Comparison of ENCODE assay signal across 27 cellular contexts in genomic region chr7:18619311-18619710, GRCh38.
"Had no signal": no experiment of that assay in that cellular context is flagged by ENCODE, and none has a peak within 500 bp of the region (broad histone marks: within the 10 kb centered on the region; RNA-seq: fewer than 3 reads in every experiment).

No MANE protein-coding gene starts in this region.

- H3K9me3 Mint-ChIP-seq: activated CD4-positive, alpha-beta memory T cell treated with anti-CD3 and anti-CD28 coated beads, Interleukin-2, amount 10 ng/mL, durations not matched to agents 7 days and 5 days; activated naive CD4-positive, alpha-beta T cell treated with anti-CD3 and anti-CD28 coated beads, Interleukin-2, amount 10 ng/mL, durations not matched to agents 7 days and 5 days; brain had no signal

- H3K4me1 Mint-ChIP-seq: activated naive CD4-positive, alpha-beta T cell treated with anti-CD3 and anti-CD28 coated beads, Interleukin-2, amount 10 ng/mL, durations not matched to agents 7 days and 5 days; activated naive CD8-positive, alpha-beta T cell treated with anti-CD3 and anti-CD28 coated beads, Interleukin-2, amount 50 U/mL, for 24 hours had no signal

- H3K36me3 ChIP-seq: MG63, WERI-Rb-1 had no signal

- H3K36me3 Mint-ChIP-seq: activated CD8-positive, alpha-beta memory T cell treated with anti-CD3 and anti-CD28 coated beads, Interleukin-2, amount 10 ng/mL, durations not matched to agents 7 days and 5 days; activated naive CD4-positive, alpha-beta T cell treated with anti-CD3 and anti-CD28 coated beads, Interleukin-2, amount 10 ng/mL, durations not matched to agents 7 days and 5 days; activated naive CD8-positive, alpha-beta T cell had no signal

- H3K4me3 Mint-ChIP-seq: activated CD4-positive, alpha-beta memory T cell treated with anti-CD3 and anti-CD28 coated beads, Interleukin-2, amount 10 ng/mL, durations not matched to agents 7 days and 5 days; activated CD8-positive, alpha-beta memory T cell treated with anti-CD3 and anti-CD28 coated beads, Interleukin-2, amount 10 ng/mL, durations not matched to agents 7 days and 5 days; activated naive CD4-positive, alpha-beta T cell treated with anti-CD3 and anti-CD28 coated beads, Interleukin-2, amount 10 ng/mL, durations not matched to agents 7 days and 5 days; activated naive CD8-positive, alpha-beta T cell; activated naive CD8-positive, alpha-beta T cell treated with anti-CD3 and anti-CD28 coated beads, Interleukin-2, amount 50 U/mL, for 24 hours; brain had no signal

- H3K4me3 ChIP-seq: MG63 had no signal

- H3K27me3 Mint-ChIP-seq: activated CD4-positive, alpha-beta memory T cell treated with anti-CD3 and anti-CD28 coated beads, Interleukin-2, amount 10 ng/mL, durations not matched to agents 7 days and 5 days; activated CD8-positive, alpha-beta memory T cell treated with anti-CD3 and anti-CD28 coated beads, Interleukin-2, amount 10 ng/mL, durations not matched to agents 7 days and 5 days; activated naive CD4-positive, alpha-beta T cell treated with anti-CD3 and anti-CD28 coated beads, Interleukin-2, amount 10 ng/mL, durations not matched to agents 7 days and 5 days; activated naive CD8-positive, alpha-beta T cell; activated naive CD8-positive, alpha-beta T cell treated with anti-CD3 and anti-CD28 coated beads, Interleukin-2, amount 50 U/mL, for 24 hours; brain had no signal

- DNase-seq: activated CD4-positive, alpha-beta memory T cell treated with anti-CD3 and anti-CD28 coated beads, Interleukin-2, amount 10 ng/mL, durations not matched to agents 7 days and 5 days; activated CD4-positive, alpha-beta T cell treated with anti-CD3 and anti-CD28 coated beads for 1 hour; activated CD4-positive, alpha-beta T cell treated with anti-CD3 and anti-CD28 coated beads for 48 hours; activated CD4-positive, CD25-positive, alpha-beta regulatory T cell; activated CD8-positive, alpha-beta memory T cell treated with anti-CD3 and anti-CD28 coated beads for 24 hours; activated CD8-positive, alpha-beta memory T cell treated with anti-CD3 and anti-CD28 coated beads, Interleukin-2, amount 10 ng/mL, durations not matched to agents 7 days and 5 days; activated CD8-positive, alpha-beta memory T cell treated with anti-CD3 and anti-CD28 coated beads, Interleukin-2, amount 50 U/mL, for 48 hours; activated effector memory CD4-positive, alpha-beta T cell treated with Interleukin-2 at 50 U/mL for 16 hours; activated naive CD4-positive, alpha-beta T cell treated with anti-CD3 and anti-CD28 coated beads, Interleukin-2, amount 10 ng/mL, durations not matched to agents 7 days and 5 days; activated naive CD8-positive, alpha-beta T cell treated with anti-CD3 and anti-CD28 coated beads, Interleukin-2, amount 50 U/mL, for 24 hours; activated T-cell treated with anti-CD3 and anti-CD28 coated beads, Interleukin-2, amount 50 U/mL, for 48 hours; anterior cingulate cortex; central memory CD4-positive, alpha-beta T cell; MG63; MV-4-11; NCI-H1092; NCI-H1436 treated with DMSO at 0.1 percent for 48 hours; NCI-H1694 treated with DMSO at 0.1 percent for 48 hours; NCI-H345; NCI-H524 treated with DMSO at 0.1 percent for 48 hours; RPMI8226; T1000; WERI-Rb-1 had no signal

- H3K27ac ChIP-seq: WERI-Rb-1 had no signal

- H3K27ac Mint-ChIP-seq: activated CD4-positive, alpha-beta memory T cell treated with anti-CD3 and anti-CD28 coated beads, Interleukin-2, amount 10 ng/mL, durations not matched to agents 7 days and 5 days; activated CD8-positive, alpha-beta memory T cell treated with anti-CD3 and anti-CD28 coated beads, Interleukin-2, amount 10 ng/mL, durations not matched to agents 7 days and 5 days; activated naive CD4-positive, alpha-beta T cell treated with anti-CD3 and anti-CD28 coated beads, Interleukin-2, amount 10 ng/mL, durations not matched to agents 7 days and 5 days; activated naive CD8-positive, alpha-beta T cell; activated naive CD8-positive, alpha-beta T cell treated with anti-CD3 and anti-CD28 coated beads, Interleukin-2, amount 50 U/mL, for 24 hours; brain had no signal

- H3K27me3 ChIP-seq: MG63 had no signal

- H3K9me3 ChIP-seq: MG63 had no signal

- ATAC-seq: activated CD8-positive, alpha-beta memory T cell treated with anti-CD3 and anti-CD28 coated beads, Interleukin-2, amount 10 ng/mL, durations not matched to agents 7 days and 5 days; activated naive CD8-positive, alpha-beta T cell treated with anti-CD3 and anti-CD28 coated beads, Interleukin-2, amount 50 U/mL, for 24 hours; Panc1; Right ventricle myocardium inferior had no signal
